Comparison of ENCODE assay signal across 13 cellular contexts in the genomic region with DNA sequence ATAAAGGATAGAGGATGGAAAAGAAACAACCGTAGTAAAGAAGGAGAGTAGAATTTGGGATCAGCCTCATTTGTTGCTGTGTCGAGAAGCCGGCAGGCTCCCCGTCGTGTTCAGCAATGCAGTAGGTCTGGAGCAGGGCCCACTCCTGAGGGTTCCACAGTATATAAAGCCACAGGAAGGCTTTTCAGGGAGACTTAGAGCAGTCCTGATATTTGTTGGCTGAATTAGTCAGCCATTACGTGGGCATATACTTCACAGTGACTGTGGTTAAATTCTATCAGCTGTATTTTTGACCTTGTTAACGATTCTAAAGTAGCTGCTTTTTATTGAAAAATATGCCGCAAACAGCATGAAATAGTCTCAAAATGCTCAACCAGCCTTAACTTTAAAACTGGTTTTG.
DNase-seq lines count a peak whose midpoint lies in the region; ATAC-seq and TF ChIP-seq lines count a peak whose summit lies in the region.
"Had no signal": no experiment of that assay in that cellular context is flagged by ENCODE, and none has a peak within 500 bp of the region (broad histone marks: within the 10 kb centered on the region; RNA-seq: fewer than 3 reads in every experiment).

No MANE protein-coding gene starts in this region.

- ATAC-seq in gastroesophageal sphincter (no peak), GM21515 (IDR thresholded peaks at IDR 0.05; ENCODE audit: unreplicated experiment) (no peak), GM21381 (IDR thresholded peaks at IDR 0.05; ENCODE audit: unreplicated experiment) (no peak)
- ATAC-seq: GM23338 had no signal

- H3K36me3 ChIP-seq in MG63 (no peaks in the 10 kb centered on the region), gastroesophageal sphincter (peaks cover 0 to 51% of the 10 kb centered on the region in 2 donors), rectal smooth muscle tissue (ENCODE audit: control insufficient read depth, insufficient read depth, low read length) (peaks cover 5% of the 10 kb centered on the region), breast epithelium (no peaks in the 10 kb centered on the region)

- TF ChIP-seq CTCF in gastroesophageal sphincter (IDR thresholded peaks at IDR 0.05) (no peak), breast epithelium (IDR thresholded peaks at IDR 0.05) (no peak)

- H3K4me3 ChIP-seq in MG63: no peak overlapping the region
- H3K4me3 ChIP-seq in gastroesophageal sphincter: no peak overlapping the region
- no peak overlapping the region for H3K4me3 ChIP-seq in rectal smooth muscle tissue (ENCODE audit: low read length)
- H3K4me3 ChIP-seq in breast epithelium: no peak overlapping the region
- H3K4me3 ChIP-seq: BLaER1 treated with 17β-estradiol and CSF1 and Interleukin-3, amounts not matched to agents 10 nM and 100 nM; GM23338 had no signal

- peak; percentile 0 for DNase-seq in MG63
- DNase-seq in astrocyte of the hippocampus (ENCODE audit: low read depth, low spot score): peak; percentile 40
- DNase-seq in stimulated activated CD4-positive, alpha-beta T cell treated with anti-CD3 and anti-CD28 coated beads, Interleukin-4, amount 100 ng/mL, for 1 hour: no peak
- DNase-seq in breast epithelium (ENCODE audit: low spot score in 2 of 2): no peak
- DNase-seq: 8988T; CD4-positive, CD25-positive, alpha-beta regulatory T cell; H7 had no signal

- WGBS in gastroesophageal sphincter (ENCODE audit: low coverage in 1 of 2), 2 donors: 50 to 58% methylated on average over 8 of the region's 8 CpGs

- peaks cover 0 to 39% (median 15%) of the 10 kb centered on the region in 3 donors for H3K4me1 ChIP-seq in gastroesophageal sphincter
- H3K4me1 ChIP-seq in rectal smooth muscle tissue (ENCODE audit: control insufficient read depth, insufficient read depth, low read length): no peaks in the 10 kb centered on the region
- no peaks in the 10 kb centered on the region for H3K4me1 ChIP-seq in breast epithelium
- H3K4me1 ChIP-seq: BLaER1 treated with 17β-estradiol and CSF1 and Interleukin-3, amounts not matched to agents 10 nM and 100 nM had no signal

- TF ChIP-seq POLR2A in gastroesophageal sphincter (IDR thresholded peaks at IDR 0.05) (no peak), breast epithelium (IDR thresholded peaks at IDR 0.05) (no peak)

- H3K27me3 ChIP-seq in MG63 (no peaks in the 10 kb centered on the region), gastroesophageal sphincter (no peaks in the 10 kb centered on the region), rectal smooth muscle tissue (ENCODE audit: control insufficient read depth, insufficient read depth, low read length) (no peaks in the 10 kb centered on the region), breast epithelium (no peaks in the 10 kb centered on the region)
- H3K27me3 ChIP-seq: BLaER1 treated with 17β-estradiol and CSF1 and Interleukin-3, amounts not matched to agents 10 nM and 100 nM had no signal

- H3K27ac ChIP-seq in gastroesophageal sphincter: peak overlapping the region; percentile 71 to 88 (median 80)
- H3K27ac ChIP-seq in rectal smooth muscle tissue (ENCODE audit: low read depth, low read length): peak overlapping the region; percentile 32
- no peak overlapping the region for H3K27ac ChIP-seq in breast epithelium
- H3K27ac ChIP-seq: BLaER1 treated with 17β-estradiol and CSF1 and Interleukin-3, amounts not matched to agents 10 nM and 100 nM had no signal

- TF ChIP-seq EP300 in gastroesophageal sphincter (IDR thresholded peaks at IDR 0.05): no peak

- H3K9me3 ChIP-seq in MG63: no peaks in the 10 kb centered on the region
- H3K9me3 ChIP-seq in gastroesophageal sphincter: no peaks in the 10 kb centered on the region
- no peaks in the 10 kb centered on the region for H3K9me3 ChIP-seq in breast epithelium

- H3K9ac ChIP-seq in rectal smooth muscle tissue (ENCODE audit: low read length): no peak overlapping the region
- H3K9ac ChIP-seq: BLaER1 treated with 17β-estradiol and CSF1 and Interleukin-3, amounts not matched to agents 10 nM and 100 nM had no signal

- intact Hi-C loops in breast epithelium (cut with DNase I; ENCODE audit: low total_unique reads): no loop called here

Comparison
In these comparisons a context has a peak if more than half of its experiments do, and no peak if none do; other contexts are left out.
1. DNase-seq: peak in MG63 (single experiment) and astrocyte of the hippocampus (single experiment); none in stimulated activated CD4-positive, alpha-beta T cell treated with anti-CD3 and anti-CD28 coated beads, Interleukin-4, amount 100 ng/mL, for 1 hour (single experiment) and breast epithelium (0 of 2).
2. H3K27ac ChIP-seq: peak in gastroesophageal sphincter (4 of 4) and rectal smooth muscle tissue (single experiment); none in breast epithelium (0 of 2).